In genomic region chr2:9646631-9647030, GRCh38 we compare ENCODE assay signal across 20 cellular contexts. TPM values are rescaled to one million over a fixed set of nuclear protein-coding genes. Genes with fewer than 3 reads are reported as not detected.
DNase-seq lines count a peak whose midpoint lies in the region; ATAC-seq and TF ChIP-seq lines count a peak whose summit lies in the region.
"Had no signal": no experiment of that assay in that cellular context is flagged by ENCODE, and none has a peak within 500 bp of the region (broad histone marks: within the 10 kb centered on the region; RNA-seq: fewer than 3 reads in every experiment).

No MANE protein-coding gene starts in this region.

- H2BK120ac ChIP-seq in mesenchymal stem cell (ENCODE audit: low read depth, low read length): no peak overlapping the region

- no peak for ATAC-seq in GM23338
- ATAC-seq in omental fat pad (ENCODE audit: low FRiP score): peak; percentile 31
- ATAC-seq in GM21526 (IDR thresholded peaks at IDR 0.05; ENCODE audit: low FRiP score, unreplicated experiment): no peak
- ATAC-seq: GM12878 had no signal

- H3K9ac ChIP-seq in BLaER1: peak overlapping the region; percentile 5; the same call in 1 of the 2 replicates
- no peak overlapping the region for H3K9ac ChIP-seq in mesenchymal stem cell (ENCODE audit: low read length)

- peak overlapping the region; percentile 17 for H2BK15ac ChIP-seq in mesenchymal stem cell (ENCODE audit: low read depth, poor library complexity, severe bottlenecking)

- H3K27ac Mint-ChIP-seq in GM23338: no peak overlapping the region
- H3K27ac Mint-ChIP-seq: B cell had no signal

- H3K27me3 Mint-ChIP-seq in GM23338 (ENCODE audit: insufficient read depth, low read depth, poor library complexity): peaks cover 12% of the 10 kb centered on the region
- H3K27me3 Mint-ChIP-seq: CD4-positive, alpha-beta memory T cell had no signal

- H3K9me3 ChIP-seq in BLaER1 (peaks cover 7% of the 10 kb centered on the region; the same call in 1 of the 2 replicates), mesenchymal stem cell (ENCODE audit: control insufficient read depth, low read length) (no peaks in the 10 kb centered on the region)

- H3K27ac ChIP-seq in BLaER1 (peak overlapping the region; percentile 66), GM23338 (ENCODE audit: low read depth) (no peak overlapping the region), mesenchymal stem cell (ENCODE audit: low read length, poor library complexity, severe bottlenecking) (no peak overlapping the region)
- H3K27ac ChIP-seq: 22Rv1 had no signal

- H3K9me2 ChIP-seq in GM23338 (ENCODE audit: insufficient read depth): no peaks in the 10 kb centered on the region

- no peak overlapping the region for H3K4me3 Mint-ChIP-seq in GM23338
- H3K4me3 Mint-ChIP-seq: B cell; CD4-positive, alpha-beta memory T cell had no signal

- no peak for TF ChIP-seq CTCF in GM23338 (conservative IDR thresholded peaks at IDR 0.05; ENCODE audit: low read depth in 2 of 2)
- no peak for TF ChIP-seq CTCF in omental fat pad (IDR thresholded peaks at IDR 0.05)

- H2BK5ac ChIP-seq in mesenchymal stem cell (ENCODE audit: low read depth, low read length, poor library complexity, severe bottlenecking): no peak overlapping the region

- no peak overlapping the region for H4K8ac ChIP-seq in mesenchymal stem cell (ENCODE audit: low read length)

- H3K79me1 ChIP-seq in mesenchymal stem cell (replicated peaks; ENCODE audit: low read length, poor library complexity, severe bottlenecking): no peaks in the 10 kb centered on the region

- H3K27me3 ChIP-seq in BLaER1 (no peaks in the 10 kb centered on the region), GM23338 (ENCODE audit: insufficient read depth) (no peaks in the 10 kb centered on the region), mesenchymal stem cell (ENCODE audit: control insufficient read depth in 1 of 2, insufficient read depth in 1 of 2, low read length in 2 of 2) (peaks cover 5% of the 10 kb centered on the region in 2 experiments)

- peak overlapping the region in 1 of 2 experiments; percentile 16 for H2BK12ac ChIP-seq in mesenchymal stem cell (ENCODE audit: low read length in 2 of 2)

- H3K4me1 ChIP-seq in BLaER1 (peaks cover 88% of the 10 kb centered on the region), GM23338 (ENCODE audit: insufficient read depth) (peaks cover 10% of the 10 kb centered on the region; the same call in 1 of the 2 replicates), mesenchymal stem cell (ENCODE audit: control insufficient read depth, insufficient read depth, low read depth, low read length) (no peaks in the 10 kb centered on the region)

- H3K4ac ChIP-seq in mesenchymal stem cell (ENCODE audit: low read depth in 1 of 2, low read length in 2 of 2): no peak overlapping the region

- peak overlapping the region; percentile 85 for H3K4me2 ChIP-seq in BLaER1
- no peak overlapping the region for H3K4me2 ChIP-seq in GM23338
- H3K4me2 ChIP-seq in mesenchymal stem cell (ENCODE audit: low read length, poor library complexity, severe bottlenecking): no peak overlapping the region

- no peaks in the 10 kb centered on the region for H3K79me2 ChIP-seq in GM23338 (replicated peaks; ENCODE audit: insufficient read depth)

- no peaks in the 10 kb centered on the region for H3K36me3 Mint-ChIP-seq in GM23338 (ENCODE audit: low read depth)

- H2AFZ ChIP-seq in GM23338 (peak overlapping the region; percentile 28; the same call in 1 of the 2 replicates), mesenchymal stem cell (ENCODE audit: low read depth, low read length) (no peak overlapping the region)

- H3K4me3 ChIP-seq in BLaER1 (0 out of 2 replicates have a peak overlapping the region, but pooled peaks have one; percentile 13), GM23338 (no peak overlapping the region), mesenchymal stem cell (ENCODE audit: insufficient read depth in 1 of 2, low read depth in 1 of 2, low read length in 2 of 2) (no peak overlapping the region)
- H3K4me3 ChIP-seq: GM12878 had no signal

- H4K20me1 ChIP-seq in BLaER1: no peaks in the 10 kb centered on the region
- no peaks in the 10 kb centered on the region for H4K20me1 ChIP-seq in GM23338 (replicated peaks; ENCODE audit: insufficient read depth)

- H3F3A ChIP-seq in GM23338 (replicated peaks; ENCODE audit: low read depth): no peaks in the 10 kb centered on the region

- H2AK5ac ChIP-seq in mesenchymal stem cell (ENCODE audit: low read length, severe bottlenecking): no peak overlapping the region

- H3K18ac ChIP-seq in mesenchymal stem cell (ENCODE audit: low read depth in 1 of 2, low read length in 2 of 2): no peak overlapping the region

- H3K14ac ChIP-seq in mesenchymal stem cell (ENCODE audit: low read length in 2 of 2): no peak overlapping the region

- WGBS in mesenchymal stem cell: 85% methylated on average over 9 of the region's 9 CpGs

- H3K9me3 Mint-ChIP-seq in GM23338: peaks cover 2% of the 10 kb centered on the region; the same call in 1 of the 3 replicates
- H3K9me3 Mint-ChIP-seq: CD4-positive, alpha-beta memory T cell had no signal

- DNase-seq in GM23338 (ENCODE audit: low spot score): no peak
- DNase-seq in mesenchymal stem cell: no peak
- no peak for DNase-seq in omental fat pad (ENCODE audit: low spot score)
- no peak for DNase-seq in SKM-1 (lab: John Stamatoyannopoulos, UW; ENCODE audit: unreplicated experiment)
- DNase-seq in NCI-H524 treated with DMSO at 0.1 percent for 48 hours (lab: John Stamatoyannopoulos, UW): no peak
- no peak for DNase-seq in NCI-H1105 (lab: John Stamatoyannopoulos, UW)
- DNase-seq: C1 segment of cervical spinal cord; CD4-positive, alpha-beta memory T cell; COR-L47; DMS 273 treated with DMSO at 0.1 percent for 48 hours; DMS79; EL; GDM1; H7; HCEC 1CT had no signal

- H3K36me3 ChIP-seq in BLaER1 (no peaks in the 10 kb centered on the region), GM23338 (ENCODE audit: insufficient read depth) (no peaks in the 10 kb centered on the region), mesenchymal stem cell (ENCODE audit: control insufficient read depth in 1 of 2, insufficient read depth in 2 of 2, low read depth in 1 of 2, low read length in 2 of 2) (no peaks in the 10 kb centered on the region)

- peaks cover 27% of the 10 kb centered on the region for H3K4me1 Mint-ChIP-seq in GM23338

- no peak overlapping the region for H4K91ac ChIP-seq in mesenchymal stem cell (ENCODE audit: low read length)

- no peak overlapping the region for H3K23ac ChIP-seq in mesenchymal stem cell (ENCODE audit: low read length in 2 of 2)

TF ChIP-seq in GM23338, 12 proteins besides CTCF, POLR2A, EP300 and RAD21 (continues in another document):
- TF ChIP-seq EZH2 (IDR thresholded peaks at IDR 0.05; ENCODE audit: low read depth, unreplicated experiment) (no peak), NANOG (IDR thresholded peaks at IDR 0.05; ENCODE audit: borderline replicate concordance) (no peak), JUNB (IDR thresholded peaks at IDR 0.05; ENCODE audit: unreplicated experiment) (no peak), STAT1 (IDR thresholded peaks at IDR 0.05; ENCODE audit: unreplicated experiment) (no peak)
- TF ChIP-seq, protein P1, sequence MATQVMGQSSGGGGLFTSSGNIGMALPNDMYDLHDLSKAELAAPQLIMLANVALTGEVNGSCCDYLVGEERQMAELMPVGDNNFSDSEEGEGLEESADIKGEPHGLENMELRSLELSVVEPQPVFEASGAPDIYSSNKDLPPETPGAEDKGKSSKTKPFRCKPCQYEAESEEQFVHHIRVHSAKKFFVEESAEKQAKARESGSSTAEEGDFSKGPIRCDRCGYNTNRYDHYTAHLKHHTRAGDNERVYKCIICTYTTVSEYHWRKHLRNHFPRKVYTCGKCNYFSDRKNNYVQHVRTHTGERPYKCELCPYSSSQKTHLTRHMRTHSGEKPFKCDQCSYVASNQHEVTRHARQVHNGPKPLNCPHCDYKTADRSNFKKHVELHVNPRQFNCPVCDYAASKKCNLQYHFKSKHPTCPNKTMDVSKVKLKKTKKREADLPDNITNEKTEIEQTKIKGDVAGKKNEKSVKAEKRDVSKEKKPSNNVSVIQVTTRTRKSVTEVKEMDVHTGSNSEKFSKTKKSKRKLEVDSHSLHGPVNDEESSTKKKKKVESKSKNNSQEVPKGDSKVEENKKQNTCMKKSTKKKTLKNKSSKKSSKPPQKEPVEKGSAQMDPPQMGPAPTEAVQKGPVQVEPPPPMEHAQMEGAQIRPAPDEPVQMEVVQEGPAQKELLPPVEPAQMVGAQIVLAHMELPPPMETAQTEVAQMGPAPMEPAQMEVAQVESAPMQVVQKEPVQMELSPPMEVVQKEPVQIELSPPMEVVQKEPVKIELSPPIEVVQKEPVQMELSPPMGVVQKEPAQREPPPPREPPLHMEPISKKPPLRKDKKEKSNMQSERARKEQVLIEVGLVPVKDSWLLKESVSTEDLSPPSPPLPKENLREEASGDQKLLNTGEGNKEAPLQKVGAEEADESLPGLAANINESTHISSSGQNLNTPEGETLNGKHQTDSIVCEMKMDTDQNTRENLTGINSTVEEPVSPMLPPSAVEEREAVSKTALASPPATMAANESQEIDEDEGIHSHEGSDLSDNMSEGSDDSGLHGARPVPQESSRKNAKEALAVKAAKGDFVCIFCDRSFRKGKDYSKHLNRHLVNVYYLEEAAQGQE (IDR thresholded peaks at IDR 0.05; ENCODE audit: unreplicated experiment): no peak

RNA-seq across cellular contexts. Expression of gene YWHAQ, which starts 15.8 kb away (rescaled TPM):
- total RNA-seq in GM23338 (2014; rRNA removed; shearing (Covaris generic)): 464 and 490 TPM in 2 replicates
- 248 and 295 TPM in 2 replicates for polyA plus RNA-seq in GM23338 (2016; fragmentation: Nextera tagmentation; extraction: Ambion mirVana)
- polyA plus RNA-seq in mesenchymal stem cell (2013, experiment 1 of 2): 317 TPM
- 324 TPM for polyA plus RNA-seq in mesenchymal stem cell (2013, experiment 2 of 2)
- 100 to 1,000 TPM; 160 to 222 (median 168) TPM for total RNA-seq in omental fat pad
